In genomic region chr4:184647391-184648101, GRCh38 we compare ENCODE assay signal across 8 cellular contexts. TPM values are rescaled to one million over a fixed set of nuclear protein-coding genes. Genes with fewer than 3 reads are reported as not detected.
A peak's percentile ranks its signal among the peaks of the same experiment; 100 is the strongest.
DNase-seq lines count a peak whose midpoint lies in the region; ATAC-seq and TF ChIP-seq lines count a peak whose summit lies in the region.

No MANE protein-coding gene starts in this region.

- ATAC-seq in Right ventricle myocardium superior (ENCODE audit: poor library complexity) (no peak), body of pancreas (no peak), memory B cell (ENCODE audit: low read depth) (no peak), HG03432 (IDR thresholded peaks at IDR 0.05; ENCODE audit: unreplicated experiment) (no peak)

- no peaks in the 10 kb centered on the region for H3K9me3 Mint-ChIP-seq in memory B cell

- H3K4me3 ChIP-seq in right atrium auricular region (peak overlapping the region; percentile 78 to 88), body of pancreas (peak overlapping the region in 1 of 2 donors; percentile 62)

- H3K36me3 Mint-ChIP-seq in memory B cell: peaks cover under 1% of the 10 kb centered on the region

- TF ChIP-seq CTCF in right atrium auricular region (IDR thresholded peaks at IDR 0.05) (no peak), body of pancreas (IDR thresholded peaks at IDR 0.05) (no peak)

- H3K27me3 ChIP-seq in right atrium auricular region (no peaks in the 10 kb centered on the region), body of pancreas (no peaks in the 10 kb centered on the region)

- TF ChIP-seq POLR2A in body of pancreas (IDR thresholded peaks at IDR 0.05): no peak

- DNase-seq in right atrium auricular region (ENCODE audit: low spot score) (no peak), Right ventricle myocardium superior (no peak), body of pancreas (no peak), memory B cell (ENCODE audit: low spot score in 2 of 2) (no peak), medulla oblongata (ENCODE audit: extremely low spot score) (no peak), NCI-H82 (lab: John Stamatoyannopoulos, UW) (no peak)
- no peak for DNase-seq in stimulated activated CD4-positive, alpha-beta T cell treated with anti-CD3 and anti-CD28 coated beads, Interleukin-1b, Interleukin-23, amount 100 ng/mL, for 48 hours

- WGBS in body of pancreas, 2 donors: 27 to 29% methylated on average over 10 of the region's 10 CpGs

- intact Hi-C loops in Right ventricle myocardium superior (cut with DNase I) (loop anchor here (10.0 kb wide), 1 partner anchor 383 kb away; no protein-coding TSS in a partner anchor), body of pancreas (cut with DNase I) (no loop called here)

- peaks cover 31% of the 10 kb centered on the region for H3K4me1 Mint-ChIP-seq in memory B cell

- H3K4me1 ChIP-seq in right atrium auricular region (peaks cover 0 to 63% of the 10 kb centered on the region in 2 donors), body of pancreas (peaks cover 37% of the 10 kb centered on the region)

- H3K27me3 Mint-ChIP-seq in memory B cell: no peaks in the 10 kb centered on the region

- H3K9me3 ChIP-seq in right atrium auricular region: no peaks in the 10 kb centered on the region
- no peaks in the 10 kb centered on the region for H3K9me3 ChIP-seq in body of pancreas

- H3K27ac ChIP-seq in right atrium auricular region (peak overlapping the region; percentile 98 to 99), body of pancreas (peak overlapping the region; percentile 81 to 98 (median 95))

- peak overlapping the region; percentile 97 for H3K4me3 Mint-ChIP-seq in memory B cell

- H3K27ac Mint-ChIP-seq in memory B cell: peak overlapping the region; percentile 82

- H3K36me3 ChIP-seq in right atrium auricular region (no peaks in the 10 kb centered on the region), body of pancreas (replicated peaks in 1 of 2; ENCODE audit: insufficient read depth in 1 of 2, low read depth in 2 of 2) (no peaks in the 10 kb centered on the region)

RNA-seq across cellular contexts. Expression of gene CASP3, which starts 1.7 kb away (rescaled TPM):
- 10 to 100 TPM; 10.3 to 12.1 TPM for total RNA-seq in right atrium auricular region
- 11.6 TPM for total RNA-seq in Right ventricle myocardium superior
- 1 to 10 TPM; 4.9 to 6.5 TPM for total RNA-seq in body of pancreas

RNA-seq across cellular contexts. Expression of gene PRIMPOL, which starts 2.0 kb away (rescaled TPM):
- total RNA-seq in right atrium auricular region: 10 to 100 TPM in 1 of 2 donors, 1 to 10 TPM in 1; 7.1 to 15.2 TPM
- total RNA-seq in Right ventricle myocardium superior: 10.9 TPM
- total RNA-seq in body of pancreas: 10 to 100 TPM in 1 of 2 donors, 1 to 10 TPM in 1; 4.6 to 15.0 TPM
